23 cellular contexts compared by ENCODE assay signal in genomic region chr18:6598657-6599056, GRCh38.
"Had no signal": no experiment of that assay in that cellular context is flagged by ENCODE, and none has a peak within 500 bp of the region (broad histone marks: within the 10 kb centered on the region; RNA-seq: fewer than 3 reads in every experiment).

No MANE protein-coding gene starts in this region.

- H3K27me3 ChIP-seq: heart left ventricle, neutrophil, spleen, testis, tibial nerve, upper lobe of right lung had no signal

- H3K4me1 Mint-ChIP-seq: naive thymus-derived CD8-positive, alpha-beta T cell; stimulated activated naive B cell treated with anti-CD40 and anti-IgM and Interleukin-4, amounts not matched to agents 10 μg/mL and 1 μg/mL and 100 μg/mL, for 72 hours; stimulated activated naive CD8-positive, alpha-beta T cell treated with anti-CD3 and anti-CD28 coated beads, Interleukin-15, amount 100 ng/mL, for 72 hours had no signal

- ATAC-seq: esophagus mucosa; heart left ventricle; left lobe of liver; mucosa of descending colon; naive thymus-derived CD8-positive, alpha-beta T cell; sciatic nerve; stimulated activated naive B cell treated with anti-CD40 and anti-IgM and Interleukin-4, amounts not matched to agents 10 μg/mL and 1 μg/mL and 100 μg/mL, for 72 hours; stimulated activated naive CD8-positive, alpha-beta T cell treated with anti-CD3 and anti-CD28 coated beads, Interleukin-15, amount 100 ng/mL, for 72 hours; upper lobe of right lung had no signal

- H3K36me3 ChIP-seq: heart left ventricle, neutrophil, spleen, tibial nerve, upper lobe of right lung had no signal

- H3K36me3 Mint-ChIP-seq: naive thymus-derived CD8-positive, alpha-beta T cell; stimulated activated naive B cell treated with anti-CD40 and anti-IgM and Interleukin-4, amounts not matched to agents 10 μg/mL and 1 μg/mL and 100 μg/mL, for 72 hours had no signal

- H3K4me3 Mint-ChIP-seq: dendritic cell treated with granulocyte-macrophage colony-stimulating factor and Interleukin-4, amounts not matched to agents 40 ng/mL and 50 ng/mL, for 4 days; naive thymus-derived CD8-positive, alpha-beta T cell; stimulated activated naive B cell treated with anti-CD40 and anti-IgM and Interleukin-4, amounts not matched to agents 10 μg/mL and 1 μg/mL and 100 μg/mL, for 72 hours; stimulated activated naive CD8-positive, alpha-beta T cell treated with anti-CD3 and anti-CD28 coated beads, Interleukin-15, amount 100 ng/mL, for 72 hours had no signal

- H3K27me3 Mint-ChIP-seq: dendritic cell treated with granulocyte-macrophage colony-stimulating factor and Interleukin-4, amounts not matched to agents 40 ng/mL and 50 ng/mL, for 4 days; stimulated activated naive B cell treated with anti-CD40 and anti-IgM and Interleukin-4, amounts not matched to agents 10 μg/mL and 1 μg/mL and 100 μg/mL, for 72 hours; stimulated activated naive CD8-positive, alpha-beta T cell treated with anti-CD3 and anti-CD28 coated beads, Interleukin-15, amount 100 ng/mL, for 72 hours had no signal

- H3K4me1 ChIP-seq: heart left ventricle, testis, upper lobe of right lung had no signal

- DNase-seq: heart left ventricle; hippocampal formation; islet precursor cell; mammary epithelial cell; mucosa of descending colon; naive thymus-derived CD8-positive, alpha-beta T cell; posterior cingulate gyrus; spleen; stimulated activated CD4-positive, alpha-beta T cell treated with anti-CD3 and anti-CD28 coated beads, Interleukin-15, amount 100 ng/mL, for 24 hours; stimulated activated CD4-positive, alpha-beta T cell treated with anti-CD3 and anti-CD28 coated beads, Interleukin-1b, Interleukin-23, amount 100 ng/mL, for 48 hours; stimulated activated CD4-positive, alpha-beta T cell treated with anti-CD3 and anti-CD28 coated beads, Interleukin-4, amount 100 ng/mL, for 4 hours; stimulated activated naive B cell treated with anti-CD40 and anti-IgM and Interleukin-4, amounts not matched to agents 10 μg/mL and 1 μg/mL and 100 μg/mL, for 72 hours; stimulated activated naive CD8-positive, alpha-beta T cell treated with anti-CD3 and anti-CD28 coated beads, Interleukin-15, amount 100 ng/mL, for 72 hours; testis; upper lobe of right lung had no signal

- H3K27ac ChIP-seq: heart left ventricle, neutrophil, spleen, testis, tibial nerve, upper lobe of right lung had no signal

- H3K9me3 ChIP-seq: heart left ventricle, mucosa of descending colon, neutrophil, testis, tibial nerve, upper lobe of right lung had no signal

- H3K27ac Mint-ChIP-seq: dendritic cell treated with granulocyte-macrophage colony-stimulating factor and Interleukin-4, amounts not matched to agents 40 ng/mL and 50 ng/mL, for 4 days; naive thymus-derived CD8-positive, alpha-beta T cell; stimulated activated naive B cell treated with anti-CD40 and anti-IgM and Interleukin-4, amounts not matched to agents 10 μg/mL and 1 μg/mL and 100 μg/mL, for 72 hours; stimulated activated naive CD8-positive, alpha-beta T cell treated with anti-CD3 and anti-CD28 coated beads, Interleukin-15, amount 100 ng/mL, for 72 hours had no signal

- FAIRE-seq: colon, frontal cortex had no signal

- H3K4me3 ChIP-seq: heart left ventricle, mucosa of descending colon, spleen, testis, tibial nerve, upper lobe of right lung had no signal
